25 cellular contexts compared by ENCODE assay signal in the genomic region with DNA sequence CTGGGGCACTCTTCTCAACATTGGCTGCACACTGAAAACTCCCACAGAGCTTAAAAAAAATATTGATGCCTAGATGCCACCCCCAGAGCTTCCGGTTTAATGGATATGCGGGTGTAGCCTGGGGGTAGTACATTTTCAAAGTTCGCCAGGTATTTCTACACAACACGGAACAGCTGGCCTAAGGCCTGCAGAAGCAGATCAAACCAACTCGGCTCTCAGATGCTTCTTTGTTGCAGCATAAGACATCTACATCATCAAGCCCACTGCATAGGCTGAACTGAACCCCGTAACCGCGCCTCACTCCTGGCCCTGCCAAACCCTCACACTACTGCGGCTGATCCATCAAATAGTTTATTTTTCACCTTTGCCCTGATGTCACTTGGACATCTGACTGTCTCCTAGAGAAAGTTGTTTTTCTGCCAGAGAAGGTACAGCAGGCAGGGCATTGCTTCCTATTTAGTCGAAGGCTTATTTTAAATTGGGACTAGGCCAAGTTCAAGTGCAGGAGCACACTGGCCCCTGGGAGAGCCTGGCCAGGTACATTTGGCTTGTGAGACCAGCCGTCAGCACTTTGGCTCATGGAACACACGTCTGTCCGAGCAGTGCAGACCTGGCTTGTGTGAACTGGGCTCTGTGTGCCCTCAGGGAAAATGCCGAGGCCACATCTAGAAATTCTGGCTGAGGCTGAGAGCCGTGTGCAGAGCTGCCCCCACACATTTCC.
DNase-seq lines count a peak whose midpoint lies in the region; ATAC-seq and TF ChIP-seq lines count a peak whose summit lies in the region.
"Had no signal": no experiment of that assay in that cellular context is flagged by ENCODE, and none has a peak within 500 bp of the region (broad histone marks: within the 10 kb centered on the region; RNA-seq: fewer than 3 reads in every experiment).

No MANE protein-coding gene starts in this region.

- CTCF ChIA-PET in RWPE1 (lab: Yijun Ruan, JAX): interaction anchor here (0.6 to 1.5 kb wide), 3 partner anchors 10 to 128 kb away, joined by 3 to 6 read pairs (median 3); no protein-coding TSS in a partner anchor

- TF ChIP-seq EP300 in esophagus muscularis mucosa (IDR thresholded peaks at IDR 0.05): no peak

- H3K9me3 Mint-ChIP-seq in activated T-cell treated with anti-CD3 and anti-CD28 coated beads, Interleukin-2, amount 50 U/mL, for 4 hours: no peaks in the 10 kb centered on the region
- H3K9me3 Mint-ChIP-seq: naive thymus-derived CD4-positive, alpha-beta T cell; stimulated activated memory B cell treated with anti-CD40 and anti-IgM and Interleukin-4, amounts not matched to agents 10 μg/mL and 1 μg/mL and 100 μg/mL, for 72 hours had no signal

- H3K36me3 ChIP-seq in lower lobe of right lung: no peaks in the 10 kb centered on the region
- H3K36me3 ChIP-seq in upper lobe of right lung: no peaks in the 10 kb centered on the region
- H3K36me3 ChIP-seq in esophagus muscularis mucosa: peaks cover 0 to 10% (median 4%) of the 10 kb centered on the region in 4 donors
- H3K36me3 ChIP-seq: HAP-1, ovary, Peyer's patch had no signal

- ATAC-seq in lower lobe of right lung (peak; percentile 19 to 34), upper lobe of right lung (peak; percentile 30)
- no peak for ATAC-seq in activated T-cell treated with anti-CD3 and anti-CD28 coated beads, Interleukin-2, amount 50 U/mL, for 4 hours
- ATAC-seq: activated CD4-positive, CD25-positive, alpha-beta regulatory T cell treated with anti-CD3 and anti-CD28 coated beads, Interleukin-2, amount 50 U/mL, for 24 hours; naive thymus-derived CD4-positive, alpha-beta T cell; stimulated activated memory B cell treated with anti-CD40 and anti-IgM and Interleukin-4, amounts not matched to agents 10 μg/mL and 1 μg/mL and 100 μg/mL, for 72 hours had no signal

- DNase-seq in RWPE1 (ENCODE audit: low spot score): no peak
- DNase-seq in coronary artery (ENCODE audit: low spot score): peak; percentile 68
- no peak for DNase-seq in lower lobe of right lung
- DNase-seq in upper lobe of right lung: no peak
- no peak for DNase-seq in SW 1271 (lab: John Stamatoyannopoulos, UW)
- DNase-seq in esophagus muscularis mucosa (ENCODE audit: extremely low spot score): no peak
- DNase-seq in activated T-cell treated with anti-CD3 and anti-CD28 coated beads, Interleukin-2, amount 50 U/mL, for 4 hours: no peak
- DNase-seq: activated CD8-positive, alpha-beta memory T cell treated with anti-CD3 and anti-CD28 coated beads for 24 hours; activated naive CD4-positive, alpha-beta T cell treated with anti-CD3 and anti-CD28 coated beads, Interleukin-2, amount 50 U/mL, for 16 hours; activated T-cell treated with anti-CD3 and anti-CD28 coated beads, Interleukin-2, amount 50 U/mL, for 48 hours; anterior cingulate cortex; cerebellar nuclear complex; COR-L47; effector memory CD4-positive, alpha-beta T cell; Kasumi-1; naive thymus-derived CD4-positive, alpha-beta T cell; NCI-H1048; NCI-H2029; NCI-H226; ovary; testis had no signal

- H3K4me3 ChIP-seq in coronary artery (no peak overlapping the region), lower lobe of right lung (no peak overlapping the region), upper lobe of right lung (no peak overlapping the region), esophagus muscularis mucosa (no peak overlapping the region)
- H3K4me3 ChIP-seq: HAP-1, ovary, Peyer's patch, testis had no signal

- no peak for TF ChIP-seq POLR2A in esophagus muscularis mucosa (IDR thresholded peaks at IDR 0.05; ENCODE audit: low read depth)

- H3K4me1 ChIP-seq in lower lobe of right lung: no peaks in the 10 kb centered on the region
- H3K4me1 ChIP-seq in upper lobe of right lung: peaks cover 4% of the 10 kb centered on the region
- peaks cover 13 to 31% (median 20%) of the 10 kb centered on the region in 4 donors for H3K4me1 ChIP-seq in esophagus muscularis mucosa
- H3K4me1 ChIP-seq: HAP-1, testis had no signal

- H3K4me1 Mint-ChIP-seq in activated T-cell treated with anti-CD3 and anti-CD28 coated beads, Interleukin-2, amount 50 U/mL, for 4 hours (ENCODE audit: low read depth): no peaks in the 10 kb centered on the region
- H3K4me1 Mint-ChIP-seq: naive thymus-derived CD4-positive, alpha-beta T cell; stimulated activated memory B cell treated with anti-CD40 and anti-IgM and Interleukin-4, amounts not matched to agents 10 μg/mL and 1 μg/mL and 100 μg/mL, for 72 hours had no signal

- no peaks in the 10 kb centered on the region for H3K36me3 Mint-ChIP-seq in activated T-cell treated with anti-CD3 and anti-CD28 coated beads, Interleukin-2, amount 50 U/mL, for 4 hours (ENCODE audit: insufficient read depth)
- H3K36me3 Mint-ChIP-seq: naive thymus-derived CD4-positive, alpha-beta T cell; stimulated activated memory B cell treated with anti-CD40 and anti-IgM and Interleukin-4, amounts not matched to agents 10 μg/mL and 1 μg/mL and 100 μg/mL, for 72 hours had no signal

- H3K27ac ChIP-seq in RWPE1: peak overlapping the region; percentile 81
- H3K27ac ChIP-seq in coronary artery: peak overlapping the region in 1 of 2 donors; percentile 58
- H3K27ac ChIP-seq in lower lobe of right lung: no peak overlapping the region
- H3K27ac ChIP-seq in upper lobe of right lung: no peak overlapping the region
- H3K27ac ChIP-seq in esophagus muscularis mucosa (replicated peaks in 1 of 4): peak overlapping the region in 1 of 4 donors; percentile 60
- H3K27ac ChIP-seq: ovary, testis had no signal

- peaks cover 3% of the 10 kb centered on the region for H3K27me3 Mint-ChIP-seq in activated T-cell treated with anti-CD3 and anti-CD28 coated beads, Interleukin-2, amount 50 U/mL, for 4 hours (ENCODE audit: low read depth)

- 77% methylated on average over 12 of the region's 15 CpGs for WGBS in esophagus muscularis mucosa

- H3K9me3 ChIP-seq in lower lobe of right lung (no peaks in the 10 kb centered on the region), upper lobe of right lung (no peaks in the 10 kb centered on the region), esophagus muscularis mucosa (no peaks in the 10 kb centered on the region)
- H3K9me3 ChIP-seq: HAP-1, ovary, Peyer's patch, testis had no signal

- H3K4me3 Mint-ChIP-seq in activated T-cell treated with anti-CD3 and anti-CD28 coated beads, Interleukin-2, amount 50 U/mL, for 4 hours: no peak overlapping the region
- H3K4me3 Mint-ChIP-seq: naive thymus-derived CD4-positive, alpha-beta T cell; stimulated activated memory B cell treated with anti-CD40 and anti-IgM and Interleukin-4, amounts not matched to agents 10 μg/mL and 1 μg/mL and 100 μg/mL, for 72 hours had no signal

- TF ChIP-seq CTCF in RWPE1 (conservative IDR thresholded peaks at IDR 0.05; ENCODE audit: low read depth) (no peak), coronary artery (IDR thresholded peaks at IDR 0.05) (no peak), lower lobe of right lung (IDR thresholded peaks at IDR 0.05) (no peak), upper lobe of right lung (IDR thresholded peaks at IDR 0.05) (no peak), esophagus muscularis mucosa (IDR thresholded peaks at IDR 0.05) (no peak)

- intact Hi-C loops in lower lobe of right lung (cut with DNase I): no loop called here
- intact Hi-C loops in upper lobe of right lung (cut with DNase I): no loop called here
- intact Hi-C loops in esophagus muscularis mucosa (cut with DNase I): no loop called here

- H3K27me3 ChIP-seq in lower lobe of right lung (ENCODE audit: low read depth) (no peaks in the 10 kb centered on the region), upper lobe of right lung (no peaks in the 10 kb centered on the region), esophagus muscularis mucosa (no peaks in the 10 kb centered on the region)
- H3K27me3 ChIP-seq: ovary, Peyer's patch, testis had no signal

- POLR2A ChIA-PET in RWPE1 (lab: Yijun Ruan, JAX; ENCODE audit: low non-redundant PET): interaction anchor here (0.8 kb wide), 1 partner anchor 128 kb away, joined by 4 read pairs; a partner anchor contains a TSS

Comparison
In these comparisons a context has a peak if more than half of its experiments do, and no peak if none do; other contexts are left out.
1. ATAC-seq: peak in lower lobe of right lung (2 of 2) and upper lobe of right lung (single experiment); none in activated T-cell treated with anti-CD3 and anti-CD28 coated beads, Interleukin-2, amount 50 U/mL, for 4 hours (0 of 2).